20 cellular contexts compared by ENCODE assay signal in the genomic region with DNA sequence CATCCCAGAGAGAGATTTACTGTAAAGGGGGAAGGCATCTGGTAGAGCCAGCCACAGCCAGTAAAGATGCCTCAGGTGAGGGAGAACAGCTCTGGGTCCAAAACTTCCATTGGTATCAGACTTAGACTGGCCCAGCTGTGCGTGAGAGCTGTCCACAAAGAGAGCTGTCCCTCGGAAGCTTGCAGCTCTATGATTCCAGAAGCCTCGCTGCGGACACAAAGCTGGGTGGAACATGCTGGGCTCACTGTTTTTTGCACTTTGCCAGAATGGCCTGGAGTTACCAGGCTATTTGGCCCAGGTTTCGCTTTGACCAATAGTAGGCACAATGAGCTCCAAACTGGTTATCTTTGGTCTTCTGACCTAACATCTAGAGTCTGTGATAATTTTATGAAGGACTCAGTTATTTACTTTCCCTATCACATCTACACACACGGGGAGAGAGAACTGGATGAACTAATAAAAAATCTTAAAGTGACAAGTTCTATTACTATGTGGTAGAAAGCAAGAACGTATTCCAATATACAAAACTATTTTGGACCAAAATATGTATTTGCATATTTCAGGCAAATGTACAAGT.
DNase-seq lines count a peak whose midpoint lies in the region; ATAC-seq, FAIRE-seq and TF ChIP-seq lines count a peak whose summit lies in the region.
"Had no signal": no experiment of that assay in that cellular context is flagged by ENCODE, and none has a peak within 500 bp of the region (broad histone marks: within the 10 kb centered on the region; RNA-seq: fewer than 3 reads in every experiment).

No MANE protein-coding gene starts in this region.

- TF ChIP-seq CTCF in VCaP (conservative IDR thresholded peaks at IDR 0.05): no peak
- no peak for TF ChIP-seq CTCF in endodermal cell (conservative IDR thresholded peaks at IDR 0.05)
- no peak for TF ChIP-seq CTCF in pancreas (IDR thresholded peaks at IDR 0.05)
- TF ChIP-seq CTCF in WTC11 (IDR thresholded peaks at IDR 0.05): no peak
- no peak for TF ChIP-seq CTCF in HepG2 (CRISPR knock-in tag; IDR thresholded peaks at IDR 0.05)

- H3K9me3 Mint-ChIP-seq in endodermal cell (no peaks in the 10 kb centered on the region), WTC11 (no peaks in the 10 kb centered on the region)
- no peaks in the 10 kb centered on the region for H3K9me3 Mint-ChIP-seq in CD4-positive, alpha-beta memory T cell
- H3K9me3 Mint-ChIP-seq: CD4-positive, alpha-beta T cell; HFFc6 had no signal

- DNase-seq in endodermal cell: no peak
- no peak for DNase-seq in pancreas
- DNase-seq in WTC11 (ENCODE audit: low spot score): no peak
- no peak for DNase-seq in CD4-positive, alpha-beta memory T cell
- no peak for DNase-seq in HepG2 (ENCODE audit: low spot score)
- DNase-seq: CD4-positive, alpha-beta T cell; DMS79; HFFc6; MM.1S; NCI-H1092 treated with DMSO at 0.1 percent for 48 hours; NCI-H187 treated with DMSO at 0.1 percent for 48 hours; NCI-H2171; NCI-H446; OCI-M1; SJCRH30 had no signal

- intact Hi-C loops in pancreas (cut with DNase I) (no loop called here), HepG2 (cut with micrococcal nuclease; ENCODE audit: unreplicated experiment) (no loop called here)
- intact Hi-C loops in CD4-positive, alpha-beta memory T cell (cut with micrococcal nuclease): no loop called here

- no peak for TF ChIP-seq RAD21 in HepG2 (CRISPR knock-in tag; IDR thresholded peaks at IDR 0.05)

- H3K4me1 Mint-ChIP-seq in endodermal cell (peaks cover 15% of the 10 kb centered on the region), WTC11 (no peaks in the 10 kb centered on the region)
- no peaks in the 10 kb centered on the region for H3K4me1 Mint-ChIP-seq in CD4-positive, alpha-beta memory T cell
- H3K4me1 Mint-ChIP-seq: B cell had no signal

- in situ Hi-C loops in HepG2 (cut with HindIII; ENCODE audit: extremely low pct_ligation_motif_present, low pct_unique_long_range_greater_than_20kb): no loop called here

- TF ChIP-seq EP300 in HepG2 (IDR thresholded peaks at IDR 0.05; ENCODE audit: low read depth in 2 of 2, low read length in 2 of 2) (no peak), HepG2 (CRISPR knock-in tag; IDR thresholded peaks at IDR 0.05; ENCODE audit: borderline replicate concordance) (no peak)

- H3K36me3 ChIP-seq in endodermal cell (ENCODE audit: control insufficient read depth, insufficient read depth, low read length): no peaks in the 10 kb centered on the region
- H3K36me3 ChIP-seq in pancreas: no peaks in the 10 kb centered on the region
- H3K36me3 ChIP-seq in CD4-positive, alpha-beta memory T cell (ENCODE audit: insufficient read depth, low read length): no peaks in the 10 kb centered on the region
- H3K36me3 ChIP-seq in HepG2 (replicated peaks in 1 of 2; ENCODE audit: control insufficient read depth in 1 of 2, insufficient read depth in 2 of 2, low read length in 2 of 2): no peaks in the 10 kb centered on the region
- H3K36me3 ChIP-seq: SJCRH30 had no signal

- POLR2A ChIA-PET in WTC11 (lab: Charles Lee) (no interaction called here), HepG2 (lab: Yijun Ruan, JAX) (no interaction called here)
- POLR2A ChIA-PET in CD4-positive, alpha-beta memory T cell (lab: Charles Lee; ENCODE audit: partially characterized antibody): no interaction called here

- H3K4me1 ChIP-seq in endodermal cell (ENCODE audit: control insufficient read depth, insufficient read depth, low read length): peaks cover 19% of the 10 kb centered on the region
- H3K4me1 ChIP-seq in pancreas: peaks cover 5 to 8% (median 8%) of the 10 kb centered on the region in 3 donors
- H3K4me1 ChIP-seq in CD4-positive, alpha-beta memory T cell (ENCODE audit: insufficient read depth, low read length): no peaks in the 10 kb centered on the region
- H3K4me1 ChIP-seq in HepG2 (ENCODE audit: insufficient read depth, low read length): no peaks in the 10 kb centered on the region

- H3K4me3 Mint-ChIP-seq in endodermal cell: no peak overlapping the region
- no peak overlapping the region for H3K4me3 Mint-ChIP-seq in WTC11
- no peak overlapping the region for H3K4me3 Mint-ChIP-seq in CD4-positive, alpha-beta memory T cell
- H3K4me3 Mint-ChIP-seq: B cell; CD4-positive, alpha-beta T cell; HFFc6 had no signal

- H3K27me3 ChIP-seq in endodermal cell (ENCODE audit: control insufficient read depth, insufficient read depth, low read length, poor library complexity, severe bottlenecking): no peaks in the 10 kb centered on the region
- no peaks in the 10 kb centered on the region for H3K27me3 ChIP-seq in pancreas
- no peaks in the 10 kb centered on the region for H3K27me3 ChIP-seq in CD4-positive, alpha-beta memory T cell (ENCODE audit: insufficient read depth, low read length)
- H3K27me3 ChIP-seq in HepG2 (ENCODE audit: control insufficient read depth in 1 of 2, insufficient read depth in 2 of 2, low read length in 2 of 2): peaks cover 0 to 4% of the 10 kb centered on the region in 2 experiments; a peak in 2 of 5 replicates
- H3K27me3 ChIP-seq: SJCRH30 had no signal

- WGBS in endodermal cell (ENCODE audit: insufficient coverage in 1 of 2, insufficient read length in 1 of 2), 2 experiments: 91 to 92% methylated on average over 4 to 6 of the region's 7 CpGs
- 41 to 51% methylated on average over 7 of the region's 7 CpGs for WGBS in pancreas, 2 donors
- WGBS in HepG2 (ENCODE audit: low lambda C conversion rate): 19% methylated on average over 3 of the region's 7 CpGs

- CTCF ChIA-PET in WTC11 (lab: Charles Lee) (no interaction called here), HepG2 (lab: Yijun Ruan, JAX; ENCODE audit: low intra/inter-chr PET ratio, low total read pairs) (no interaction called here)
- CTCF ChIA-PET in CD4-positive, alpha-beta memory T cell (lab: Charles Lee; ENCODE audit: partially characterized antibody): no interaction called here

- H2AFZ ChIP-seq in HepG2 (ENCODE audit: low read length): no peak overlapping the region

- no peaks in the 10 kb centered on the region for H4K20me1 ChIP-seq in HepG2 (ENCODE audit: insufficient read depth, low read length)

- H3K4me2 ChIP-seq in HepG2 (ENCODE audit: low read depth, low read length): no peak overlapping the region

- no peaks in the 10 kb centered on the region for H3K9me3 ChIP-seq in endodermal cell (ENCODE audit: control insufficient read depth, low read length)
- H3K9me3 ChIP-seq in pancreas: no peaks in the 10 kb centered on the region
- no peaks in the 10 kb centered on the region for H3K9me3 ChIP-seq in CD4-positive, alpha-beta memory T cell (ENCODE audit: control insufficient read depth in 1 of 2, low read length in 2 of 2)
- H3K9me3 ChIP-seq in HepG2 (ENCODE audit: low read length): no peaks in the 10 kb centered on the region
- H3K9me3 ChIP-seq: SJCRH30 had no signal

- no peaks in the 10 kb centered on the region for H3K79me2 ChIP-seq in HepG2 (ENCODE audit: insufficient read depth, low read length)

- H3K4me3 ChIP-seq in endodermal cell (ENCODE audit: low read length): peak overlapping the region; percentile 4
- H3K4me3 ChIP-seq in pancreas: no peak overlapping the region
- H3K4me3 ChIP-seq in CD4-positive, alpha-beta memory T cell (ENCODE audit: low read length in 2 of 2): no peak overlapping the region
- no peak overlapping the region for H3K4me3 ChIP-seq in HepG2 (replicated peaks in 1 of 3; ENCODE audit: insufficient read depth in 1 of 3, low read depth in 2 of 3, low read length in 3 of 3)
- H3K4me3 ChIP-seq: SJCRH30 had no signal

- peak overlapping the region; percentile 79 for H3K27ac ChIP-seq in VCaP
- H3K27ac ChIP-seq in endodermal cell (ENCODE audit: low read depth, low read length): no peak overlapping the region
- H3K27ac ChIP-seq in pancreas: no peak overlapping the region
- H3K27ac ChIP-seq in CD4-positive, alpha-beta memory T cell (ENCODE audit: low read depth, low read length): no peak overlapping the region
- no peak overlapping the region for H3K27ac ChIP-seq in HepG2 (ENCODE audit: extremely low read length, insufficient read depth, low read length)
- H3K27ac ChIP-seq: SJCRH30 had no signal

- no peak overlapping the region for H3K9ac ChIP-seq in endodermal cell (ENCODE audit: extremely low read depth, low read length, poor library complexity, severe bottlenecking)
- no peak overlapping the region for H3K9ac ChIP-seq in HepG2 (ENCODE audit: insufficient read depth, low read depth, low read length)

- H3K27me3 Mint-ChIP-seq in endodermal cell (ENCODE audit: insufficient read depth) (peaks cover 7% of the 10 kb centered on the region), WTC11 (ENCODE audit: low read depth) (no peaks in the 10 kb centered on the region)
- peaks cover 1% of the 10 kb centered on the region in 2 donors for H3K27me3 Mint-ChIP-seq in CD4-positive, alpha-beta memory T cell
- H3K27me3 Mint-ChIP-seq: B cell had no signal

- H3K36me3 Mint-ChIP-seq in endodermal cell (ENCODE audit: low read depth): no peaks in the 10 kb centered on the region
- H3K36me3 Mint-ChIP-seq in WTC11: no peaks in the 10 kb centered on the region
- H3K36me3 Mint-ChIP-seq in CD4-positive, alpha-beta memory T cell: no peaks in the 10 kb centered on the region

- FAIRE-seq in pancreas (lab: Jason Lieb, UNC) (no peak), HepG2 (lab: Jason Lieb, UNC) (no peak)
- FAIRE-seq: D721Med, H54 had no signal

- BruUV-seq in HepG2 (replicated peaks; lab: Mats Ljungman, UMichigan): no TSS peak

- TF ChIP-seq POLR2A in HepG2 (IDR thresholded peaks at IDR 0.05; ENCODE audit: insufficient read depth in 1 of 2, low read depth in 2 of 2, low read length in 2 of 2): no peak

- H3K27ac Mint-ChIP-seq in endodermal cell (no peak overlapping the region), WTC11 (no peak overlapping the region)
- H3K27ac Mint-ChIP-seq in CD4-positive, alpha-beta memory T cell: no peak overlapping the region
- H3K27ac Mint-ChIP-seq: B cell; CD4-positive, alpha-beta T cell; HFFc6 had no signal

- peak; percentile 16 to 83 (median 46) for ATAC-seq in pancreas
- no peak for ATAC-seq in WTC11
- no peak for ATAC-seq in GM18909 (IDR thresholded peaks at IDR 0.05; ENCODE audit: poor library complexity, unreplicated experiment)
- no peak for ATAC-seq in HepG2

TF ChIP-seq in WTC11, 78 proteins besides CTCF, POLR2A, EP300 and RAD21 (continues in another document):
- TF ChIP-seq ZNF317 (CRISPR knock-in tag; IDR thresholded peaks at IDR 0.05; ENCODE audit: borderline replicate concordance, low read depth): no peak

TF ChIP-seq in HepG2, 621 proteins besides CTCF, POLR2A, EP300 and RAD21:
- TF ChIP-seq ZNF205 (CRISPR knock-in tag; IDR thresholded peaks at IDR 0.05): no peak
- TF ChIP-seq MED8 (CRISPR knock-in tag; IDR thresholded peaks at IDR 0.05; ENCODE audit: insufficient replicate concordance): no peak
- no peak for TF ChIP-seq ZNF781 (CRISPR knock-in tag; IDR thresholded peaks at IDR 0.05; ENCODE audit: borderline replicate concordance, not compliant biosample characterization)

Comparison
In these comparisons a context has a peak if more than half of its experiments do, and no peak if none do; other contexts are left out.
1. ATAC-seq: peak in pancreas (4 of 4); none in WTC11 (single experiment), GM18909 (single experiment) and HepG2 (single experiment).